8 cellular contexts compared by ENCODE assay signal in genomic region chr6:144036064-144036873, GRCh38. TPM values are rescaled to one million over a fixed set of nuclear protein-coding genes. Genes with fewer than 3 reads are reported as not detected.
DNase-seq lines count a peak whose midpoint lies in the region; ATAC-seq and FAIRE-seq lines count a peak whose summit lies in the region.

No MANE protein-coding gene starts in this region.

- peak; percentile 80 for ATAC-seq in HG03342 (IDR thresholded peaks at IDR 0.05; ENCODE audit: unreplicated experiment)

- peak overlapping the region; percentile 2 for H3K4me3 Mint-ChIP-seq in activated naive CD8-positive, alpha-beta T cell treated with anti-CD3 and anti-CD28 coated beads for 36 hours
- peak overlapping the region; percentile 32 for H3K4me3 Mint-ChIP-seq in stimulated activated naive CD8-positive, alpha-beta T cell treated with anti-CD3 and anti-CD28 coated beads, Interleukin-15, Interleukin-2, amounts not matched to agents 100 ng/mL and 50 ng/mL, for 24 hours

- no peaks in the 10 kb centered on the region for H3K27me3 Mint-ChIP-seq in activated naive CD8-positive, alpha-beta T cell treated with anti-CD3 and anti-CD28 coated beads for 36 hours
- no peaks in the 10 kb centered on the region for H3K27me3 Mint-ChIP-seq in stimulated activated naive CD8-positive, alpha-beta T cell treated with anti-CD3 and anti-CD28 coated beads, Interleukin-15, Interleukin-2, amounts not matched to agents 100 ng/mL and 50 ng/mL, for 24 hours

- H3K27ac Mint-ChIP-seq in activated naive CD8-positive, alpha-beta T cell treated with anti-CD3 and anti-CD28 coated beads for 36 hours: peak overlapping the region; percentile 2
- H3K27ac Mint-ChIP-seq in stimulated activated naive CD8-positive, alpha-beta T cell treated with anti-CD3 and anti-CD28 coated beads, Interleukin-15, Interleukin-2, amounts not matched to agents 100 ng/mL and 50 ng/mL, for 24 hours: peak overlapping the region; percentile 51

- no peaks in the 10 kb centered on the region for H3K9me3 Mint-ChIP-seq in activated naive CD8-positive, alpha-beta T cell treated with anti-CD3 and anti-CD28 coated beads for 36 hours
- no peaks in the 10 kb centered on the region for H3K9me3 Mint-ChIP-seq in stimulated activated naive CD8-positive, alpha-beta T cell treated with anti-CD3 and anti-CD28 coated beads, Interleukin-15, Interleukin-2, amounts not matched to agents 100 ng/mL and 50 ng/mL, for 24 hours

- peaks cover 14% of the 10 kb centered on the region for H3K4me1 Mint-ChIP-seq in activated naive CD8-positive, alpha-beta T cell treated with anti-CD3 and anti-CD28 coated beads for 36 hours
- peaks cover 11% of the 10 kb centered on the region for H3K4me1 Mint-ChIP-seq in stimulated activated naive CD8-positive, alpha-beta T cell treated with anti-CD3 and anti-CD28 coated beads, Interleukin-15, Interleukin-2, amounts not matched to agents 100 ng/mL and 50 ng/mL, for 24 hours (ENCODE audit: low read depth)

- FAIRE-seq in GM19239 (lab: Jason Lieb, UNC): peak; percentile 75

- DNase-seq in AML-193 (lab: John Stamatoyannopoulos, UW) (peak; percentile 92), GM19239 (ENCODE audit: insufficient read length, low spot score) (peak; percentile 26), iPS-NIHi11 (ENCODE audit: low spot score) (peak; percentile 46), NCI-H1694 (lab: John Stamatoyannopoulos, UW) (no peak)
- DNase-seq in activated naive CD8-positive, alpha-beta T cell treated with anti-CD3 and anti-CD28 coated beads for 36 hours: peak; percentile 16
- no peak for DNase-seq in stimulated activated CD8-positive, alpha-beta memory T cell treated with anti-CD3 and anti-CD28 coated beads, Interleukin-4, amount 100 ng/mL, for 48 hours

- peaks cover 4% of the 10 kb centered on the region for H3K36me3 Mint-ChIP-seq in activated naive CD8-positive, alpha-beta T cell treated with anti-CD3 and anti-CD28 coated beads for 36 hours
- H3K36me3 Mint-ChIP-seq in stimulated activated naive CD8-positive, alpha-beta T cell treated with anti-CD3 and anti-CD28 coated beads, Interleukin-15, Interleukin-2, amounts not matched to agents 100 ng/mL and 50 ng/mL, for 24 hours (ENCODE audit: low read depth): no peaks in the 10 kb centered on the region

RNA-seq across cellular contexts. Expression of gene PLAGL1, which starts 28.2 kb away (rescaled TPM):
- 10 to 100 TPM; 13.1 to 14.5 TPM for total RNA-seq in activated naive CD8-positive, alpha-beta T cell treated with anti-CD3 and anti-CD28 coated beads for 36 hours

RNA-seq across cellular contexts. Expression of gene SF3B5, which starts 59.1 kb away (rescaled TPM):
- 100 to 1,000 TPM; 258 to 260 TPM for total RNA-seq in activated naive CD8-positive, alpha-beta T cell treated with anti-CD3 and anti-CD28 coated beads for 36 hours

Comparison
In these comparisons a context has a peak if more than half of its experiments do, and no peak if none do; other contexts are left out.
1. DNase-seq: peak in AML-193 (2 of 2), GM19239 (single experiment), activated naive CD8-positive, alpha-beta T cell treated with anti-CD3 and anti-CD28 coated beads for 36 hours (single experiment) and iPS-NIHi11 (single experiment); none in NCI-H1694 (single experiment) and stimulated activated CD8-positive, alpha-beta memory T cell treated with anti-CD3 and anti-CD28 coated beads, Interleukin-4, amount 100 ng/mL, for 48 hours (single experiment).